1 cellular context compared by ENCODE assay signal in the genomic region with DNA sequence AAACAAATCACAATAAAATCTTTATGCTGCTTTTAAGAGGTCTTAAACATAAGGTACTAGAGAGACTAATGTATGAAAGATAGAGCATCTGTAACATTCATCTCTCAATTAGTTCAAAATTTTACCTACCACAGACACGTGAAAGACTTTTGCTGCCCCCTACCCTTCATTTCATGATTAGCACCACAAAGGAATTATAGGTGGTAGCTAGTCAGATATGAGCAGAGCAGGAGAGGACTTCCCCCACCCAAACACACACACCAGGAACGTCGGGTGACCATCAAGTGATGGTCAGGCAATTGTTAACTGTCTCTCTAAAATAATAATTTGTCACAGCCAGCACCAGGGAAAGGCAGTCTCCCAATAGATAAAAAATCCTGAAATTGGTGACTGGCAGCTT.
TF ChIP-seq lines count a peak whose summit lies in the region.

No MANE protein-coding gene starts in this region.

TF ChIP-seq in H1, 55 proteins besides CTCF, POLR2A, EP300 and RAD21:
- TF ChIP-seq POLR2AphosphoS5 (IDR thresholded peaks at IDR 0.05; ENCODE audit: low read depth, low read length) (no peak), CEBPB (IDR thresholded peaks at IDR 0.05; ENCODE audit: low read depth, low read length) (no peak), JUND (IDR thresholded peaks at IDR 0.05; ENCODE audit: low read length) (no peak), ASH2L (IDR thresholded peaks at IDR 0.05; ENCODE audit: low read length) (no peak), RNF2 (IDR thresholded peaks at IDR 0.05; ENCODE audit: borderline replicate concordance, low read depth, low read length, missing control alignments, poor library complexity, severe bottlenecking) (no peak), KDM5A (IDR thresholded peaks at IDR 0.05; ENCODE audit: low read length) (no peak), POU5F1 (IDR thresholded peaks at IDR 0.05; ENCODE audit: low read depth, low read length) (no peak), SUZ12 (IDR thresholded peaks at IDR 0.05; ENCODE audit: low read length) (no peak), TBP (IDR thresholded peaks at IDR 0.05; ENCODE audit: low read depth, low read length) (no peak), SIX5 (IDR thresholded peaks at IDR 0.05; ENCODE audit: low read depth, low read length) (no peak), HDAC2 (IDR thresholded peaks at IDR 0.05; ENCODE audit: borderline replicate concordance in 1 of 2, low read depth in 2 of 2, low read length in 2 of 2) (no peak), NRF1 (IDR thresholded peaks at IDR 0.05; ENCODE audit: low read depth, low read length) (no peak), TAF7 (optimal IDR thresholded peaks at IDR 0.05; ENCODE audit: borderline replicate concordance, low read depth, low read length) (no peak), GTF2F1 (IDR thresholded peaks at IDR 0.05; ENCODE audit: borderline replicate concordance, low read depth, low read length) (no peak)
- TF ChIP-seq, protein P1, sequence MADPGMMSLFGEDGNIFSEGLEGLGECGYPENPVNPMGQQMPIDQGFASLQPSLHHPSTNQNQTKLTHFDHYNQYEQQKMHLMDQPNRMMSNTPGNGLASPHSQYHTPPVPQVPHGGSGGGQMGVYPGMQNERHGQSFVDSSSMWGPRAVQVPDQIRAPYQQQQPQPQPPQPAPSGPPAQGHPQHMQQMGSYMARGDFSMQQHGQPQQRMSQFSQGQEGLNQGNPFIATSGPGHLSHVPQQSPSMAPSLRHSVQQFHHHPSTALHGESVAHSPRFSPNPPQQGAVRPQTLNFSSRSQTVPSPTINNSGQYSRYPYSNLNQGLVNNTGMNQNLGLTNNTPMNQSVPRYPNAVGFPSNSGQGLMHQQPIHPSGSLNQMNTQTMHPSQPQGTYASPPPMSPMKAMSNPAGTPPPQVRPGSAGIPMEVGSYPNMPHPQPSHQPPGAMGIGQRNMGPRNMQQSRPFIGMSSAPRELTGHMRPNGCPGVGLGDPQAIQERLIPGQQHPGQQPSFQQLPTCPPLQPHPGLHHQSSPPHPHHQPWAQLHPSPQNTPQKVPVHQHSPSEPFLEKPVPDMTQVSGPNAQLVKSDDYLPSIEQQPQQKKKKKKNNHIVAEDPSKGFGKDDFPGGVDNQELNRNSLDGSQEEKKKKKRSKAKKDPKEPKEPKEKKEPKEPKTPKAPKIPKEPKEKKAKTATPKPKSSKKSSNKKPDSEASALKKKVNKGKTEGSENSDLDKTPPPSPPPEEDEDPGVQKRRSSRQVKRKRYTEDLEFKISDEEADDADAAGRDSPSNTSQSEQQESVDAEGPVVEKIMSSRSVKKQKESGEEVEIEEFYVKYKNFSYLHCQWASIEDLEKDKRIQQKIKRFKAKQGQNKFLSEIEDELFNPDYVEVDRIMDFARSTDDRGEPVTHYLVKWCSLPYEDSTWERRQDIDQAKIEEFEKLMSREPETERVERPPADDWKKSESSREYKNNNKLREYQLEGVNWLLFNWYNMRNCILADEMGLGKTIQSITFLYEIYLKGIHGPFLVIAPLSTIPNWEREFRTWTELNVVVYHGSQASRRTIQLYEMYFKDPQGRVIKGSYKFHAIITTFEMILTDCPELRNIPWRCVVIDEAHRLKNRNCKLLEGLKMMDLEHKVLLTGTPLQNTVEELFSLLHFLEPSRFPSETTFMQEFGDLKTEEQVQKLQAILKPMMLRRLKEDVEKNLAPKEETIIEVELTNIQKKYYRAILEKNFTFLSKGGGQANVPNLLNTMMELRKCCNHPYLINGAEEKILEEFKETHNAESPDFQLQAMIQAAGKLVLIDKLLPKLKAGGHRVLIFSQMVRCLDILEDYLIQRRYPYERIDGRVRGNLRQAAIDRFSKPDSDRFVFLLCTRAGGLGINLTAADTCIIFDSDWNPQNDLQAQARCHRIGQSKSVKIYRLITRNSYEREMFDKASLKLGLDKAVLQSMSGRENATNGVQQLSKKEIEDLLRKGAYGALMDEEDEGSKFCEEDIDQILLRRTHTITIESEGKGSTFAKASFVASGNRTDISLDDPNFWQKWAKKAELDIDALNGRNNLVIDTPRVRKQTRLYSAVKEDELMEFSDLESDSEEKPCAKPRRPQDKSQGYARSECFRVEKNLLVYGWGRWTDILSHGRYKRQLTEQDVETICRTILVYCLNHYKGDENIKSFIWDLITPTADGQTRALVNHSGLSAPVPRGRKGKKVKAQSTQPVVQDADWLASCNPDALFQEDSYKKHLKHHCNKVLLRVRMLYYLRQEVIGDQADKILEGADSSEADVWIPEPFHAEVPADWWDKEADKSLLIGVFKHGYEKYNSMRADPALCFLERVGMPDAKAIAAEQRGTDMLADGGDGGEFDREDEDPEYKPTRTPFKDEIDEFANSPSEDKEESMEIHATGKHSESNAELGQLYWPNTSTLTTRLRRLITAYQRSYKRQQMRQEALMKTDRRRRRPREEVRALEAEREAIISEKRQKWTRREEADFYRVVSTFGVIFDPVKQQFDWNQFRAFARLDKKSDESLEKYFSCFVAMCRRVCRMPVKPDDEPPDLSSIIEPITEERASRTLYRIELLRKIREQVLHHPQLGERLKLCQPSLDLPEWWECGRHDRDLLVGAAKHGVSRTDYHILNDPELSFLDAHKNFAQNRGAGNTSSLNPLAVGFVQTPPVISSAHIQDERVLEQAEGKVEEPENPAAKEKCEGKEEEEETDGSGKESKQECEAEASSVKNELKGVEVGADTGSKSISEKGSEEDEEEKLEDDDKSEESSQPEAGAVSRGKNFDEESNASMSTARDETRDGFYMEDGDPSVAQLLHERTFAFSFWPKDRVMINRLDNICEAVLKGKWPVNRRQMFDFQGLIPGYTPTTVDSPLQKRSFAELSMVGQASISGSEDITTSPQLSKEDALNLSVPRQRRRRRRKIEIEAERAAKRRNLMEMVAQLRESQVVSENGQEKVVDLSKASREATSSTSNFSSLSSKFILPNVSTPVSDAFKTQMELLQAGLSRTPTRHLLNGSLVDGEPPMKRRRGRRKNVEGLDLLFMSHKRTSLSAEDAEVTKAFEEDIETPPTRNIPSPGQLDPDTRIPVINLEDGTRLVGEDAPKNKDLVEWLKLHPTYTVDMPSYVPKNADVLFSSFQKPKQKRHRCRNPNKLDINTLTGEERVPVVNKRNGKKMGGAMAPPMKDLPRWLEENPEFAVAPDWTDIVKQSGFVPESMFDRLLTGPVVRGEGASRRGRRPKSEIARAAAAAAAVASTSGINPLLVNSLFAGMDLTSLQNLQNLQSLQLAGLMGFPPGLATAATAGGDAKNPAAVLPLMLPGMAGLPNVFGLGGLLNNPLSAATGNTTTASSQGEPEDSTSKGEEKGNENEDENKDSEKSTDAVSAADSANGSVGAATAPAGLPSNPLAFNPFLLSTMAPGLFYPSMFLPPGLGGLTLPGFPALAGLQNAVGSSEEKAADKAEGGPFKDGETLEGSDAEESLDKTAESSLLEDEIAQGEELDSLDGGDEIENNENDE (IDR thresholded peaks at IDR 0.05; ENCODE audit: insufficient replicate concordance, low read length), result no peak
